Comparison of ENCODE assay signal across 16 cellular contexts in genomic region chr1:173150795-173151194, GRCh38.
"Had no signal": no experiment of that assay in that cellular context is flagged by ENCODE, and none has a peak within 500 bp of the region (broad histone marks: within the 10 kb centered on the region; RNA-seq: fewer than 3 reads in every experiment).

No MANE protein-coding gene starts in this region.

- H3K4me2 ChIP-seq: SK-N-SH had no signal

- H3K9ac ChIP-seq: SK-N-SH had no signal

- H3K9me2 ChIP-seq: SK-N-SH had no signal

- H3K27ac ChIP-seq: RWPE1 had no signal

- DNase-seq: Karpas-422, KG1, MM.1S, NCI-H1092 treated with DMSO at 0.1 percent for 48 hours, NCI-H1436 treated with DMSO at 0.1 percent for 48 hours, NCI-H1694, NCI-H187 treated with DMSO at 0.1 percent for 48 hours, NCI-H2029 treated with DMSO at 0.1 percent for 48 hours, NCI-H2227 treated with DMSO at 0.1 percent for 48 hours, NCI-H524, NCI-H526 treated with DMSO at 0.1 percent for 48 hours, NCI-H774, SHP77, SK-N-SH had no signal

- ATAC-seq: Panc1 had no signal
